8 cellular contexts compared by ENCODE assay signal in the genomic region with DNA sequence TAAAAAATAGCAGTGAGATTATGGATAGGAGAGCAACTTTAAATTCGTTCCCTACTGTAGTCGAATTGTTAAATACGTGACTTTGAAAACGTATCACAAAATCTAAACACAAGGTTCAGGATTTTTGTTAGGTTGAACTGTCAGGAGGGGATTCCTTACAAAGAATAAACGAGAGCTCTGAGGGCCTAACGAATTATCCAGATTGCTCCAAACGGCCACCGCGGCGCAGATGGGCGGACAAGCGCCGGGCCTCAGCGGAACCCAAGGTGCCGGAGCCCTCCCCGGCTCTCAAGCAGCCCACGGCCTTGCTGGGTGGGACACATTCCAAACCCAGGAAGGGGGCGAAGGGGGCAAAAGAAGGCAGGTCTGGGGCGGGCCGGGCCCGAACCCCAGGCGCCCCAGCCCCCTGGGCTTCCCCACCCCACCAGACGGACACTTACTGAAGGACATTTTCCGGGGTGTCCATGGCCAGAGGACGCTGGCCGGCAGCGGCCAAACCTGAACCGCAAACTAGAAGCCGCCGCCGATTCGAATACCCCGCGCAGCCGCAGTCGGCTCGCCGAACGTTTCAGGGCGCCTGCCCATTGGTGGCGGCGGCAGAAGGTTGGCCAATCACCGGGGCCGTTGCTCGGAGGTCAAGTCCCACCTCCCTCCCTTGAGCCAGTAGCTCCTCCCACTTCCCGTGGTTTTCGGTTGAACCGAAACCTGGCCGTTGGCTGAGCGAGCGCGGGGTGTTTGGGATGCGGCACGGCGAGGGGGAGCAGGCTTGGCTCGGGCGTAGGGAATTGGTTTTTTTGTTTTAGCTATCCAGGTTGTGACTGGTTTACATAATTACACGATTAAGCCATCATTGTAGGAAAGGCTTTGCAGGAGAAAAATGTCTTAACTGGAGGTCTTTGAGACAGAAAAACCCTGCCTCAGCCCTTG. TPM values are rescaled to one million over a fixed set of nuclear protein-coding genes. Genes with fewer than 3 reads are reported as not detected.
DNase-seq lines count a peak whose midpoint lies in the region; ATAC-seq and TF ChIP-seq lines count a peak whose summit lies in the region.

BUB1 (minus strand) TSS at position 534 of the 927 bp plus-strand sequence; CDS start at position 466, 68 bp downstream.

- peak within 1 kb of the TSS; percentile 97 for H3K27ac Mint-ChIP-seq in progenitor cell of endocrine pancreas

- WGBS in urinary bladder, result under 1% methylated on average over 58 of the region's 58 CpGs

- H3K9me3 Mint-ChIP-seq in progenitor cell of endocrine pancreas (ENCODE audit: low read depth), result no peaks in the 10 kb centered on the region

- no peaks in the 10 kb centered on the region for H3K4me1 ChIP-seq in urinary bladder (ENCODE audit: insufficient read depth)

- no peak for TF ChIP-seq CTCF in GM13976 (IDR thresholded peaks at IDR 0.05; ENCODE audit: borderline replicate concordance, control extremely low read depth, extremely low read depth, insufficient read depth, missing control alignments)
- TF ChIP-seq CTCF in progenitor cell of endocrine pancreas (IDR thresholded peaks at IDR 0.05; ENCODE audit: unreplicated experiment), result no peak

- ATAC-seq in HG02870 (IDR thresholded peaks at IDR 0.05; ENCODE audit: unreplicated experiment) (peak; percentile 65), left cardiac atrium (peak; percentile 99 to 100)

- no peaks in the 10 kb centered on the region for H3K36me3 Mint-ChIP-seq in progenitor cell of endocrine pancreas (ENCODE audit: insufficient read depth)

- H3K4me1 Mint-ChIP-seq in progenitor cell of endocrine pancreas (ENCODE audit: low read depth), result peaks cover 12% of the 10 kb centered on the region

- no peaks in the 10 kb centered on the region for H3K36me3 ChIP-seq in urinary bladder (ENCODE audit: insufficient read depth)

- H3K4me3 ChIP-seq in urinary bladder (ENCODE audit: low read depth, low read length), result peak within 1 kb of the TSS; percentile 62

- H3K4me3 Mint-ChIP-seq in progenitor cell of endocrine pancreas (ENCODE audit: low read depth), result peak within 1 kb of the TSS; percentile 98

- H3K27ac ChIP-seq in urinary bladder (ENCODE audit: low read depth), result peak within 1 kb of the TSS; percentile 61

- H3K27me3 Mint-ChIP-seq in progenitor cell of endocrine pancreas, result peaks cover 3% of the 10 kb centered on the region

- in situ Hi-C loops in GM13976 (cut with MboI; ENCODE audit: low sequenced_read_pairs, unreplicated experiment), result no loop called here

- DNase-seq in GM13976 (ENCODE audit: low spot score) (peak; percentile 99), NCI-H146 treated with DMSO at 0.1 percent for 48 hours (lab: John Stamatoyannopoulos, UW; ENCODE audit: unreplicated experiment) (peak; percentile 95), amniotic stem cell (lab: John Stamatoyannopoulos, UW) (peak; percentile 97), left cardiac atrium (peak; percentile 98), progenitor cell of endocrine pancreas (ENCODE audit: low spot score, unreplicated experiment) (peak; percentile 97)

- intact Hi-C loops in T-helper 1 cell treated with Interleukin-12 subunit alpha and Interleukin-12 subunit beta and Interleukin-4 antibody, amounts not matched to agents 30 ng/mL and 1 ng/mL, for 36 hours (cut with micrococcal nuclease), result loop anchor here (1.0 to 5.0 kb wide), 6 partner anchors 71 to 1865 kb away; partner anchors contain the start of genes ANAPC1, NPHP1 and POLR1B
- intact Hi-C loops in left cardiac atrium (cut with DNase I), result no loop called here

RNA-seq across cellular contexts. Expression of gene BUB1, which starts in this region (rescaled TPM):
- total RNA-seq in T-helper 1 cell treated with Interleukin-12 subunit alpha and Interleukin-12 subunit beta and Interleukin-4 antibody, amounts not matched to agents 30 ng/mL and 1 ng/mL, for 36 hours, result 87.5 and 88.5 TPM in 2 replicates
- total RNA-seq in left cardiac atrium, result 1 to 10 TPM in 1 of 2 donors, under 1 TPM in 1; 0.76 to 1.6 TPM
- 25.4 and 26.8 TPM in 2 replicates for total RNA-seq in progenitor cell of endocrine pancreas
- 32.4 TPM for total RNA-seq in urinary bladder
- 0.56 TPM for polyA plus RNA-seq in urinary bladder

Comparison
In these comparisons a context has a peak if more than half of its experiments do, and no peak if none do; other contexts are left out.
1. Peak in every context shown above with its lines: DNase-seq, ATAC-seq, H3K4me3 ChIP-seq and H3K27ac ChIP-seq.